In the genomic region with DNA sequence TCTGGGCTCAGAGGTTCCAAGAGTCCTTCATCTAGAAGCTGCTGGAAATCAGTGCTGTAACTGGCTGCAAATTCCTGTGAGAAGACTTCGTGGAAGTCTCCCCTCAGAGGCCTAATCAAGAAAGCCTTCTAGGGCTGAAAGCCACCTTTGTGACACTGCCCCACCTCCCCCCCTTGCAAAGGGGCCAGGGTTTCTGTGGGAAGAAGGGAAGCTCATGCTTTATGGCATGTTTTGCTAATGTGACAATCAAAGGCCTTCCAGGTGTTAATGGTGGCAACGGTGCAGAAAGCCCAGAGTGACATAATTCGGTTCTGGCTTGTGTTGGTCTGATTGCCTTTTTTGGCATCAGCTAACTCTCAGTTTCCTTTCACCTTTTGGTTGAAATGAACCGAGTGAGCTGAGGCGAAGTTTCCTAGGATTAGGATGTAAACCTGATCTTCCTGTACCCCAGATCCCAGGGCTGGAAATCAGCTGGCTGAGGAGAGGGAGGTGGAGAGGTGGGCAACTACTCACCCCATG, we compare ENCODE assay signal across 23 cellular contexts.
"Had no signal": no experiment of that assay in that cellular context is flagged by ENCODE, and none has a peak within 500 bp of the region (broad histone marks: within the 10 kb centered on the region; RNA-seq: fewer than 3 reads in every experiment).

No MANE protein-coding gene starts in this region.

- DNase-seq: activated CD4-positive, alpha-beta memory T cell treated with anti-CD3 and anti-CD28 coated beads, Interleukin-2, amount 10 ng/mL, durations not matched to agents 7 days and 5 days; activated CD4-positive, alpha-beta T cell treated with anti-CD3 and anti-CD28 coated beads for 4 hours; activated CD8-positive, alpha-beta memory T cell treated with anti-CD3 and anti-CD28 coated beads, Interleukin-2, amount 10 ng/mL, durations not matched to agents 7 days and 5 days; activated gamma-delta T cell; activated naive CD4-positive, alpha-beta T cell treated with anti-CD3 and anti-CD28 coated beads, Interleukin-2, amount 50 U/mL, for 16 hours; activated naive CD8-positive, alpha-beta T cell treated with anti-CD3 and anti-CD28 coated beads, Interleukin-2, amount 50 U/mL, for 24 hours; activated T-cell treated with anti-CD3 and anti-CD28 coated beads for 4 hours; cerebellar nuclear complex; cortex of kidney; heart right ventricle; left colon; mucosa of descending colon; occipital lobe; posterior cingulate gyrus; sigmoid colon; stimulated activated CD4-positive, alpha-beta T cell treated with anti-CD3 and anti-CD28 coated beads, Interleukin-15, amount 100 ng/mL, for 24 hours; stimulated activated naive B cell treated with anti-CD40 and anti-IgM and Interleukin-4, amounts not matched to agents 10 μg/mL and 1 μg/mL and 100 μg/mL, for 72 hours; T1000; transverse colon had no signal

- H3K4me2 ChIP-seq: smooth muscle cell had no signal

- H3K9me3 ChIP-seq: heart right ventricle, mucosa of descending colon, sigmoid colon, transverse colon had no signal

- H3K36me3 ChIP-seq: heart right ventricle, sigmoid colon, transverse colon had no signal

- FAIRE-seq: endometrium, keratinocyte, urothelium cell line had no signal

- H3K4me3 ChIP-seq: heart right ventricle, mucosa of descending colon, sigmoid colon, smooth muscle cell, transverse colon had no signal

- H3K27me3 ChIP-seq: heart right ventricle, sigmoid colon, transverse colon had no signal

- H3K27ac ChIP-seq: heart right ventricle, sigmoid colon, transverse colon had no signal
